ENCODE assay signal across 8 cellular contexts in genomic region chr12:110100315-110100970, GRCh38. TPM values are rescaled to one million over a fixed set of nuclear protein-coding genes. Genes with fewer than 3 reads are reported as not detected.
A peak's percentile ranks its signal among the peaks of the same experiment; 100 is the strongest.
DNase-seq lines count a peak whose midpoint lies in the region; ATAC-seq and TF ChIP-seq lines count a peak whose summit lies in the region.

No MANE protein-coding gene starts in this region.

- ATAC-seq in CD4-positive, alpha-beta T cell (ENCODE audit: poor library complexity): peak; percentile 80
- ATAC-seq in GM19351 (IDR thresholded peaks at IDR 0.05; ENCODE audit: unreplicated experiment) (peak; percentile 88), HG03439 (IDR thresholded peaks at IDR 0.05; ENCODE audit: unreplicated experiment) (peak; percentile 88), memory B cell (ENCODE audit: low read depth) (peak; percentile 98)

- H3K4me3 Mint-ChIP-seq in CD4-positive, alpha-beta T cell: no peak overlapping the region
- H3K4me3 Mint-ChIP-seq in memory B cell: peak overlapping the region; percentile 25

- no peaks in the 10 kb centered on the region for H3K9me3 ChIP-seq in CD4-positive, alpha-beta T cell (ENCODE audit: control insufficient read depth, low read length)

- no peaks in the 10 kb centered on the region for H3K9me3 Mint-ChIP-seq in CD4-positive, alpha-beta T cell
- H3K9me3 Mint-ChIP-seq in memory B cell: no peaks in the 10 kb centered on the region

- CTCF ChIA-PET in CD4-positive, alpha-beta T cell (lab: Charles Lee): interaction anchor here (0.6 to 2.0 kb wide), 8 partner anchors 27 to 331 kb away, joined by 3 to 10 read pairs (median 4); no protein-coding TSS in a partner anchor

- no peaks in the 10 kb centered on the region for H3K27me3 ChIP-seq in CD4-positive, alpha-beta T cell (ENCODE audit: control insufficient read depth, insufficient read depth, low read length)

- POLR2A ChIA-PET in CD4-positive, alpha-beta T cell (lab: Charles Lee): no interaction called here

- DNase-seq in CD4-positive, alpha-beta T cell: peak; percentile 32 to 64 (median 44)
- DNase-seq in NCI-H774 (lab: John Stamatoyannopoulos, UW) (peak; percentile 72), ecto neural progenitor cell (ENCODE audit: low spot score) (peak; percentile 82), memory B cell (ENCODE audit: low spot score in 2 of 2) (peak; percentile 70 to 71)
- DNase-seq in activated CD4-positive, alpha-beta T cell treated with anti-CD3 and anti-CD28 coated beads, Interleukin-2, amount 50 U/mL, for 1 hour: peak; percentile 57
- peak; percentile 30 to 37 for DNase-seq in stimulated activated CD8-positive, alpha-beta memory T cell treated with anti-CD3 and anti-CD28 coated beads, Interleukin-2, amount 100 ng/mL, for 48 hours (ENCODE audit: low read depth in 2 of 2)

- H3K27me3 Mint-ChIP-seq in CD4-positive, alpha-beta T cell: no peaks in the 10 kb centered on the region
- H3K27me3 Mint-ChIP-seq in memory B cell: no peaks in the 10 kb centered on the region

- H3K27ac ChIP-seq in CD4-positive, alpha-beta T cell (ENCODE audit: low read depth, low read length): no peak overlapping the region

- peak; percentile 99 for TF ChIP-seq CTCF in CD4-positive, alpha-beta T cell (IDR thresholded peaks at IDR 0.05)

- H3K4me1 Mint-ChIP-seq in CD4-positive, alpha-beta T cell (ENCODE audit: low read depth): peaks cover 13% of the 10 kb centered on the region
- H3K4me1 Mint-ChIP-seq in memory B cell: peaks cover 10% of the 10 kb centered on the region

- intact Hi-C loops in CD4-positive, alpha-beta T cell (cut with DNase I, micrococcal nuclease): loop anchor here (1.0 to 5.0 kb wide), 8 partner anchors 145 to 788 kb away; no protein-coding TSS in a partner anchor

- H3K36me3 Mint-ChIP-seq in CD4-positive, alpha-beta T cell (ENCODE audit: low read depth): no peaks in the 10 kb centered on the region
- H3K36me3 Mint-ChIP-seq in memory B cell: no peaks in the 10 kb centered on the region

- H3K27ac Mint-ChIP-seq in CD4-positive, alpha-beta T cell: no peak overlapping the region
- H3K27ac Mint-ChIP-seq in memory B cell: peak overlapping the region; percentile 84

RNA-seq across cellular contexts. Expression of gene IFT81, which starts 23.7 kb away (rescaled TPM):
- total RNA-seq in CD4-positive, alpha-beta T cell: 1 to 10 TPM in 1 of 2 experiments, under 1 TPM in 1; 0.41 to 1.1 TPM

RNA-seq across cellular contexts. Expression of gene C12orf76, which starts 52.1 kb away (rescaled TPM):
- 10 to 100 TPM in 1 of 2 experiments, 1 to 10 TPM in 1; 9.8 to 12.6 TPM for total RNA-seq in CD4-positive, alpha-beta T cell
